Comparison of ENCODE assay signal across 8 cellular contexts in genomic region chr5:176537608-176538504, GRCh38. TPM values are rescaled to one million over a fixed set of nuclear protein-coding genes. Genes with fewer than 3 reads are reported as not detected.
DNase-seq lines count a peak whose midpoint lies in the region; ATAC-seq, FAIRE-seq and TF ChIP-seq lines count a peak whose summit lies in the region.

No MANE protein-coding gene starts in this region.

- dilution Hi-C loops in keratinocyte (cut with MboI; ENCODE audit: extremely low pct_ligation_motif_present, low sequenced_read_pairs) = no loop called here

- peak overlapping the region; percentile 97 for H2AFZ ChIP-seq in keratinocyte (ENCODE audit: control insufficient read depth, low read length)

- TF ChIP-seq CTCF in chondrocyte (IDR thresholded peaks at IDR 0.05) (no peak), keratinocyte (optimal IDR thresholded peaks at IDR 0.05 in 1 of 3, IDR thresholded peaks at IDR 0.05 in 1 of 3, conservative IDR thresholded peaks at IDR 0.05 in 1 of 3; ENCODE audit: extremely low read depth in 1 of 3, insufficient read depth in 2 of 3, low read length in 3 of 3) (no peak)

- H3K79me2 ChIP-seq in keratinocyte (ENCODE audit: control insufficient read depth, insufficient read depth, low read length) = peaks cover 35% of the 10 kb centered on the region

- no peaks in the 10 kb centered on the region for H4K20me1 ChIP-seq in keratinocyte (ENCODE audit: control insufficient read depth, extremely low read depth, insufficient read depth, low read length)

- H3K27me3 ChIP-seq in keratinocyte (ENCODE audit: control insufficient read depth, extremely low read depth, insufficient read depth, low read length) = no peaks in the 10 kb centered on the region

- H3K4me1 ChIP-seq in keratinocyte (ENCODE audit: control insufficient read depth, extremely low read depth, insufficient read depth, low read length) = peaks cover 53% of the 10 kb centered on the region

- H3K4me3 Mint-ChIP-seq in chondrocyte (ENCODE audit: unreplicated experiment) = peak overlapping the region; percentile 91

- H3K9me3 Mint-ChIP-seq in chondrocyte (ENCODE audit: low read depth) = no peaks in the 10 kb centered on the region

- peaks cover 0 to 2% of the 10 kb centered on the region in 2 experiments for H3K36me3 ChIP-seq in keratinocyte (ENCODE audit: control insufficient read depth in 2 of 2, extremely low read depth in 1 of 2, insufficient read depth in 2 of 2, low read length in 2 of 2)

- peak overlapping the region; percentile 95 for H3K4me2 ChIP-seq in keratinocyte (ENCODE audit: control insufficient read depth, extremely low read depth, insufficient read depth, low read depth, low read length)

- no peaks in the 10 kb centered on the region for H3K36me3 Mint-ChIP-seq in chondrocyte (ENCODE audit: low read depth)

- H3K4me3 ChIP-seq in keratinocyte (ENCODE audit: control insufficient read depth in 2 of 3, extremely low read depth in 1 of 3, insufficient read depth in 2 of 3, low read depth in 1 of 3, low read length in 3 of 3) = peak overlapping the region; percentile 66 to 95 (median 94)

- H3K27ac Mint-ChIP-seq in chondrocyte (ENCODE audit: unreplicated experiment) = peak overlapping the region; percentile 99

- H3K9me3 ChIP-seq in keratinocyte (ENCODE audit: control insufficient read depth, low read depth, low read length) = no peaks in the 10 kb centered on the region

- H3K9me1 ChIP-seq in keratinocyte (ENCODE audit: control insufficient read depth, extremely low read depth, insufficient read depth, low read length) = peaks cover 4% of the 10 kb centered on the region

- ATAC-seq in HG03439 (IDR thresholded peaks at IDR 0.05; ENCODE audit: unreplicated experiment) = peak; percentile 73

- H3K27me3 Mint-ChIP-seq in chondrocyte (ENCODE audit: low read depth) = no peaks in the 10 kb centered on the region

- H3K9ac ChIP-seq in keratinocyte (ENCODE audit: control insufficient read depth, extremely low read depth, insufficient read depth, low read length) = peak overlapping the region; percentile 97

- FAIRE-seq in keratinocyte (lab: Jason Lieb, UNC) = peak; percentile 67

- H3K27ac ChIP-seq in keratinocyte (ENCODE audit: control insufficient read depth, insufficient read depth, low read length) = peak overlapping the region; percentile 98

- DNase-seq in AG20443 (ENCODE audit: low spot score) (peak; percentile 95), GM19238 (ENCODE audit: insufficient read length, low spot score) (peak; percentile 86), NCI-H510A (lab: John Stamatoyannopoulos, UW) (peak; percentile 94), chondrocyte (ENCODE audit: low spot score) (peak; percentile 99), keratinocyte (ENCODE audit: low read depth, low spot score) (peak; percentile 99)
- DNase-seq in activated CD4-positive, alpha-beta T cell treated with anti-CD3 and anti-CD28 coated beads for 24 hours (ENCODE audit: low read depth in 2 of 2) = peak; percentile 92 to 93
- DNase-seq in stimulated activated CD4-positive, alpha-beta T cell treated with anti-CD3 and anti-CD28 coated beads, Interleukin-15, amount 100 ng/mL, for 1 hour (ENCODE audit: low read depth in 1 of 2, low spot score in 1 of 2) = peak; percentile 85 to 93

- H3K4me1 Mint-ChIP-seq in chondrocyte (ENCODE audit: low read depth) = peaks cover 67% of the 10 kb centered on the region

RNA-seq across cellular contexts. Expression of gene RNF44, which starts 0.7 kb away (rescaled TPM):
- total RNA-seq in chondrocyte = 21.9 to 24.7 TPM (median 24.3 TPM) in 3 replicates
- polyA plus RNA-seq in keratinocyte = 5.3 to 9.9 TPM (median 6.4 TPM) in 3 replicates
- polyA plus RNA-seq in keratinocyte (2011; ENCODE audit: low read depth) = 7.6 TPM
- 5.5 and 10.2 TPM in 2 replicates for polyA plus RNA-seq in keratinocyte (2011; cell fraction: cytosol; rRNA removed)
- 35.9 and 49.7 TPM in 2 replicates for polyA plus RNA-seq in keratinocyte (2011; cell fraction: nucleus; rRNA removed)
- 18.2 and 30.0 TPM in 2 replicates for polyA plus RNA-seq in keratinocyte (2012; ENCODE audit: low replicate concordance)
- 5.0 to 16.2 TPM (median 7.2 TPM) in 3 replicates for polyA minus RNA-seq in keratinocyte
- polyA minus RNA-seq in keratinocyte (2011; cell fraction: cytosol; rRNA and poly(A)+ RNA removed) = 28.8 TPM
- 15.8 and 17.5 TPM in 2 replicates for polyA minus RNA-seq in keratinocyte (2011; cell fraction: nucleus; rRNA and poly(A)+ RNA removed)

RNA-seq across cellular contexts. Expression of gene CDHR2, which starts 11.3 kb away (rescaled TPM):
- 0.40 to 1.5 TPM (median 0.46 TPM) in 3 replicates for total RNA-seq in chondrocyte
- 0.01 TPM in 2 of 3 replicates, not detected in the other for polyA plus RNA-seq in keratinocyte
- not detected for polyA plus RNA-seq in keratinocyte (2011; ENCODE audit: low read depth)
- not detected in 2 replicates for polyA plus RNA-seq in keratinocyte (2011; cell fraction: cytosol; rRNA removed)
- polyA plus RNA-seq in keratinocyte (2011; cell fraction: nucleus; rRNA removed) = 0.03 TPM in 1 of 2 replicates, not detected in the other
- polyA plus RNA-seq in keratinocyte (2012; ENCODE audit: low replicate concordance) = 0.24 TPM in 1 of 2 replicates, not detected in the other
- polyA minus RNA-seq in keratinocyte = 0.07 TPM in 1 of 3 replicates, not detected in the others
- polyA minus RNA-seq in keratinocyte (2011; cell fraction: cytosol; rRNA and poly(A)+ RNA removed) = not detected
- not detected in 2 replicates for polyA minus RNA-seq in keratinocyte (2011; cell fraction: nucleus; rRNA and poly(A)+ RNA removed)

Comparison
In these comparisons a context has a peak if more than half of its experiments do, and no peak if none do; other contexts are left out.
1. Peak in every context shown above with its lines: DNase-seq, ATAC-seq, H3K4me3 ChIP-seq and H3K27ac ChIP-seq.